In the genomic region with DNA sequence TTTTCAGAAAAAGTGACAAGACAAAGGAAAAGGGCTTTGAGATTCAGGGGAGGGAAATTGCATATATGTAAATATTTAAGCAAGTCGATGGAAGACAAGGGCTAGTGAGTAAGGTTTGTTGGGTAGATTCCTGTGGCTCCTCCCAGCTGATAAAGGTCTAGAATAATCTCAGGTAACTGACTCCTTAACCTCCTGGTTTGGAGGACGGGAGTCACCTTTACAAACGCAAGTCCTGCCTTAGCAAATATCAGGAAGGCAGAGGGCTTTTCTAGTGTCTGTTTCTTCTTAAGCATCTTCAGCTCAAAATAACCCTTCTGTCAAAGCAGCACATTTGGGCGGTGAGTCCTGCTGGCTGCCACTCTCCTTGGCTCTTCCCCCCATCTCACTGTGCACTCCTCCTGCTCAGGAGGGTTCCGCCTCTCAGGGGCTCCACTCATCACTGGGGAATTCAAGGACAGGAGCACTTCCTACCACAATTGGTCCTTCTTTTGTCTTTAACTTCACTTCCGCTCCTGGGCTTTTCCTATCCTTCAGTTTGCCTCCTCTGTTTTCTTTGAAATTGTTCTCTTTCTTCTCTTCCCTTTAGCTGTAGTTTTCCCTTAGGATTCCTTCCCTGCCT, we compare ENCODE assay signal across 1 cellular context.
TF ChIP-seq lines count a peak whose summit lies in the region.

No MANE protein-coding gene starts in this region.

TF ChIP-seq in WTC11, 78 proteins besides CTCF, POLR2A, EP300 and RAD21 (continued from another document):
- TF ChIP-seq, protein P1, sequence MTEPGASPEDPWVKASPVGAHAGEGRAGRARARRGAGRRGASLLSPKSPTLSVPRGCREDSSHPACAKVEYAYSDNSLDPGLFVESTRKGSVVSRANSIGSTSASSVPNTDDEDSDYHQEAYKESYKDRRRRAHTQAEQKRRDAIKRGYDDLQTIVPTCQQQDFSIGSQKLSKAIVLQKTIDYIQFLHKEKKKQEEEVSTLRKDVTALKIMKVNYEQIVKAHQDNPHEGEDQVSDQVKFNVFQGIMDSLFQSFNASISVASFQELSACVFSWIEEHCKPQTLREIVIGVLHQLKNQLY (CRISPR knock-in tag; IDR thresholded peaks at IDR 0.05): no peak
- TF ChIP-seq SOX15 (CRISPR knock-in tag; IDR thresholded peaks at IDR 0.05): no peak
